ENCODE assay signal across 8 cellular contexts in the genomic region with DNA sequence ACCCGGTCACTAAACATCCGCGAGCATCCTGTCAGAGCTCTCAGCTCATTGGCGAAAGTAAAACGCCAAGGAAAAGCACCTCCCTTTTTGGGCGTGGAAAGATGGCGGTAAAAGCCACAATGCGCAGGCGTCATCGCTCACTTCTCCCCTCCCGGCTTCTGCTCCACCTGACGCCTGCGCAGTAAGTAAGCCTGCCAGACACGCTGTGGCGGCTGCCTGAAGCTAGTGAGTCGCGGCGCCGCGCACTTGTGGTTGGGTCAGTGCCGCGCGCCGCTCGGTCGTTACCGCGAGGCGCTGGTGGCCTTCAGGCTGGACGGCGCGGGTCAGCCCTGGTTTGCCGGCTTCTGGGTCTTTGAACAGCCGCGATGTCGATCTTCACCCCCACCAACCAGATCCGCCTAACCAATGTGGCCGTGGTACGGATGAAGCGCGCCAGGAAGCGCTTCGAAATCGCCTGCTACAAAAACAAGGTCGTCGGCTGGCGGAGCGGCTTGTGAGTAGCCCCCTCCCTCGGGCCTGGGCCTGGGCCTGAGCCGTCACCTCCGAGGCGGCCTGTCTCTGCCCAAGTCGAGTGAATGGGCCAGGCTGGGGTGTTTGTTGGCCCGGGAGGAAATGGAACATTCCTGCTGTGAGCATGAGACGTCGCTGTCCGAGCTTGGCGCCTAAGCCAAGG. TPM values are rescaled to one million over a fixed set of nuclear protein-coding genes. Genes with fewer than 3 reads are reported as not detected.
DNase-seq lines count a peak whose midpoint lies in the region; ATAC-seq and TF ChIP-seq lines count a peak whose summit lies in the region.
"Not testable (repeated sequence)": the region's sequence is repeated elsewhere in the genome, so short reads cannot be mapped to it uniquely, and the experiment has no call there.

No MANE protein-coding gene starts in this region.

- not testable (repeated sequence) for H3K9me3 ChIP-seq in esophagus muscularis mucosa; muscle layer of colon (ENCODE audit: low read length)

- H3K27ac ChIP-seq in esophagus muscularis mucosa (replicated peaks in 1 of 4) (peak overlapping the region; percentile 90 to 99 (median 97)), muscle layer of colon (ENCODE audit: low read depth, low read length) (peak overlapping the region; percentile 97)

- peak; percentile 97 for TF ChIP-seq POLR2A in esophagus muscularis mucosa (IDR thresholded peaks at IDR 0.05; ENCODE audit: low read depth)

- peaks cover 20 to 38% (median 28%) of the 10 kb centered on the region in 4 donors for H3K36me3 ChIP-seq in esophagus muscularis mucosa
- H3K36me3 ChIP-seq in muscle layer of colon (ENCODE audit: insufficient read depth, low read length), result peaks cover 17% of the 10 kb centered on the region

- H3K4me3 ChIP-seq in esophagus muscularis mucosa, result peak overlapping the region; percentile 61 to 89 (median 74)
- H3K4me3 ChIP-seq in muscle layer of colon (ENCODE audit: low read depth in 1 of 2, low read length in 2 of 2), result peak overlapping the region; percentile 71 to 77

- not testable (repeated sequence) for TF ChIP-seq EP300 in esophagus muscularis mucosa (IDR thresholded peaks at IDR 0.05)

- not testable (repeated sequence) for H3K27me3 ChIP-seq in esophagus muscularis mucosa; muscle layer of colon (ENCODE audit: control insufficient read depth in 1 of 2, insufficient read depth in 2 of 2, low read length in 2 of 2)

- peaks cover 19 to 46% (median 42%) of the 10 kb centered on the region in 4 donors for H3K4me1 ChIP-seq in esophagus muscularis mucosa
- peaks cover 16% of the 10 kb centered on the region for H3K4me1 ChIP-seq in muscle layer of colon (ENCODE audit: insufficient read depth, low read length)

- WGBS in esophagus muscularis mucosa, result 0% methylated on average over 24 of the region's 58 CpGs

- H3K9ac ChIP-seq in muscle layer of colon (ENCODE audit: low read length), result peak overlapping the region; percentile 82

- DNase-seq in DMS79 (lab: John Stamatoyannopoulos, UW), result peak; percentile 95
- peak; percentile 98 for DNase-seq in KG1 (lab: John Stamatoyannopoulos, UW)
- DNase-seq in activated T-cell treated with anti-CD3 and anti-CD28 coated beads, Interleukin-2, amount 50 U/mL, for 48 hours, result peak; percentile 97 to 98
- DNase-seq in esophagus muscularis mucosa (ENCODE audit: extremely low spot score), result peak; percentile 99
- peak; percentile 93 to 94 for DNase-seq in stimulated activated CD8-positive, alpha-beta memory T cell treated with anti-CD3 and anti-CD28 coated beads, Interleukin-7, amount 100 ng/mL, for 1 hour (ENCODE audit: low read depth in 2 of 2)

- intact Hi-C loops in esophagus muscularis mucosa (cut with DNase I), result loop anchor here (5.0 kb wide), 1 partner anchor 88 kb away; no protein-coding TSS in a partner anchor

- peak in 1 of 3 experiments; percentile 27 for TF ChIP-seq CTCF in esophagus muscularis mucosa (IDR thresholded peaks at IDR 0.05)

- ATAC-seq in GM21737 (IDR thresholded peaks at IDR 0.05; ENCODE audit: unreplicated experiment), result peak; percentile 59

TF ChIP-seq in PFSK-1, 5 proteins besides CTCF, POLR2A, EP300 and RAD21:
- TF ChIP-seq TAF1 (IDR thresholded peaks at IDR 0.05; ENCODE audit: borderline replicate concordance, insufficient read depth, low read length) (0 out of 2 replicates have a peak, but pooled peaks have one; percentile 61), POLR2AphosphoS5 (IDR thresholded peaks at IDR 0.05; ENCODE audit: low read depth, low read length) (peak; percentile 88)

RNA-seq across cellular contexts. Expression of gene TYW1B, which starts 1.4 kb away (rescaled TPM):
- polyA plus RNA-seq in PFSK-1 (2012; ENCODE audit: insufficient read length, low read depth), result 4.1 TPM
- total RNA-seq in esophagus muscularis mucosa, result 1 to 10 TPM in 3 of 4 donors, under 1 TPM in 1; 0.99 to 4.3 (median 1.5) TPM

Comparison
In these comparisons a context has a peak if more than half of its experiments do, and no peak if none do; other contexts are left out.
1. Peak in every context shown above with its lines: DNase-seq, ATAC-seq, H3K4me3 ChIP-seq and H3K27ac ChIP-seq.